8 cellular contexts compared by ENCODE assay signal in genomic region chr14:78164226-78164853, GRCh38. TPM values are rescaled to one million over a fixed set of nuclear protein-coding genes. Genes with fewer than 3 reads are reported as not detected.
A peak's percentile ranks its signal among the peaks of the same experiment; 100 is the strongest.
DNase-seq lines count a peak whose midpoint lies in the region; ATAC-seq and TF ChIP-seq lines count a peak whose summit lies in the region.

No MANE protein-coding gene starts in this region.

- H3K36me3 ChIP-seq in BLaER1 treated with 17β-estradiol and CSF1 and Interleukin-3, amounts not matched to agents 10 nM and 100 nM: no peaks in the 10 kb centered on the region
- H3K36me3 ChIP-seq in uterus: no peaks in the 10 kb centered on the region

- peak; percentile 32 for DNase-seq in GM13976 (ENCODE audit: low spot score)
- peak; percentile 9 for DNase-seq in NCI-H2029 (lab: John Stamatoyannopoulos, UW)
- no peak for DNase-seq in cardiac fibroblast (ENCODE audit: low read depth in 2 of 2)
- DNase-seq in retinal pigment epithelial cell (ENCODE audit: low read depth): no peak
- no peak for DNase-seq in uterus
- DNase-seq in hepatic stellate cell (ENCODE audit: low spot score): no peak

- in situ Hi-C loops in GM13976 (cut with MboI; ENCODE audit: low sequenced_read_pairs, unreplicated experiment): no loop called here

- no peaks in the 10 kb centered on the region for H3K27me3 ChIP-seq in BLaER1 treated with 17β-estradiol and CSF1 and Interleukin-3, amounts not matched to agents 10 nM and 100 nM
- H3K27me3 ChIP-seq in uterus: no peaks in the 10 kb centered on the region

- no peak for ATAC-seq in GM19328 (IDR thresholded peaks at IDR 0.05; ENCODE audit: unreplicated experiment)

- no peak overlapping the region for H3K9ac ChIP-seq in BLaER1 treated with 17β-estradiol and CSF1 and Interleukin-3, amounts not matched to agents 10 nM and 100 nM

- intact Hi-C loops in uterus (cut with DNase I; ENCODE audit: low total_unique reads): no loop called here

- no peak overlapping the region for H3K4me3 ChIP-seq in BLaER1 treated with 17β-estradiol and CSF1 and Interleukin-3, amounts not matched to agents 10 nM and 100 nM
- H3K4me3 ChIP-seq in cardiac fibroblast (replicated peaks in 1 of 2; ENCODE audit: low read depth in 2 of 2, low read length in 2 of 2) (no peak overlapping the region), retinal pigment epithelial cell (ENCODE audit: low read length) (no peak overlapping the region), uterus (no peak overlapping the region)

- TF ChIP-seq CTCF in GM13976 (IDR thresholded peaks at IDR 0.05; ENCODE audit: borderline replicate concordance, control extremely low read depth, extremely low read depth, insufficient read depth, missing control alignments): peak; percentile 40
- peak; percentile 19 for TF ChIP-seq CTCF in cardiac fibroblast (IDR thresholded peaks at IDR 0.05; ENCODE audit: low read depth, low read length)
- peak; percentile 65 for TF ChIP-seq CTCF in retinal pigment epithelial cell (conservative IDR thresholded peaks at IDR 0.05; ENCODE audit: low read depth, low read length)
- TF ChIP-seq CTCF in uterus (IDR thresholded peaks at IDR 0.05): no peak

- TF ChIP-seq POLR2A in uterus (IDR thresholded peaks at IDR 0.05): no peak

- no peaks in the 10 kb centered on the region for H3K9me3 ChIP-seq in BLaER1 treated with 17β-estradiol and CSF1 and Interleukin-3, amounts not matched to agents 10 nM and 100 nM (replicated peaks in 1 of 11)
- H3K9me3 ChIP-seq in uterus: no peaks in the 10 kb centered on the region

- H4K20me1 ChIP-seq in BLaER1 treated with 17β-estradiol and CSF1 and Interleukin-3, amounts not matched to agents 10 nM and 100 nM: no peaks in the 10 kb centered on the region; a peak in 1 of 22 replicates

- H3K4me2 ChIP-seq in BLaER1 treated with 17β-estradiol and CSF1 and Interleukin-3, amounts not matched to agents 10 nM and 100 nM: peak overlapping the region in 7 of 11 experiments; percentile 0 to 32 (median 18); a peak in 7 of 22 replicates

- H3K4me1 ChIP-seq in BLaER1 treated with 17β-estradiol and CSF1 and Interleukin-3, amounts not matched to agents 10 nM and 100 nM: peaks cover 0 to 10% (median 8%) of the 10 kb centered on the region in 10 experiments; a peak in 11 of 20 replicates
- H3K4me1 ChIP-seq in uterus: no peaks in the 10 kb centered on the region

- no peak overlapping the region for H3K27ac ChIP-seq in BLaER1 treated with 17β-estradiol and CSF1 and Interleukin-3, amounts not matched to agents 10 nM and 100 nM
- no peak overlapping the region for H3K27ac ChIP-seq in uterus

RNA-seq across cellular contexts. Expression of gene NRXN3, which starts 5.8 kb away (rescaled TPM):
- 10 to 100 TPM in 1 of 4 donors, 1 to 10 TPM in 3; 2.9 to 17.0 (median 4.4) TPM for total RNA-seq in uterus

Comparison
In these comparisons a context has a peak if more than half of its experiments do, and no peak if none do; other contexts are left out.
1. DNase-seq: peak in GM13976 (single experiment) and NCI-H2029 (single experiment); none in cardiac fibroblast (0 of 2), retinal pigment epithelial cell (single experiment), uterus (0 of 2) and hepatic stellate cell (single experiment).
2. CTCF ChIP-seq: peak in GM13976 (single experiment), cardiac fibroblast (single experiment) and retinal pigment epithelial cell (single experiment); none in uterus (0 of 4).